30 cellular contexts compared by ENCODE assay signal in the genomic region with DNA sequence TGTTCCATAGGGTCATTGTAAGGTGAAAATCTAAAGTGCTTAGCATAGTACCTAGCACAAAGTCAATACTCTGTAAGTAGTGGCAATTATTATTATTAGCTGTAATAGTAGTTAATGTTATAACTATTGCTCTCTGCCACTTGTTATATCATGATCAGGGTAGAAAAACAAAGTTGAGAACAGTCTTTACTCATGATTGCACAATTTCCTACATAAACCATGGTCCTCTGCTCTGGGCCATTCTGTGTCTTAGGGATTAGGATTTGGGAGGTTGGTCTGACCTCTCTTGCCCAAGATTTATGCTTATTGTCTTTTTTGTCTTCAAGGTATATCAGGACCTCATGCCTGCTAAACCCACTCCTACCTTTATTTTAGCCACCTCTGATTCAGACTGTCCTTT.
"Had no signal": no experiment of that assay in that cellular context is flagged by ENCODE, and none has a peak within 500 bp of the region (broad histone marks: within the 10 kb centered on the region; RNA-seq: fewer than 3 reads in every experiment).

No MANE protein-coding gene starts in this region.

- H3K9me3 Mint-ChIP-seq: effector memory CD8-positive, alpha-beta T cell; nephron progenitor cell; stimulated activated memory B cell treated with anti-CD40 and anti-IgM and Interleukin-4, amounts not matched to agents 10 μg/mL and 1 μg/mL and 100 μg/mL, for 72 hours; stimulated activated naive CD8-positive, alpha-beta T cell treated with anti-CD3 and anti-CD28 coated beads, Interleukin-15, amount 100 ng/mL, for 72 hours; WTC11 had no signal

- H3K27ac Mint-ChIP-seq: activated CD8-positive, alpha-beta memory T cell treated with anti-CD3 and anti-CD28 coated beads, Interleukin-2, amount 10 ng/mL, durations not matched to agents 7 days and 5 days; activated CD8-positive, alpha-beta T cell treated with anti-CD3 and anti-CD28 coated beads, Interleukin-2, amount 10 ng/mL, durations not matched to agents 7 days and 5 days; activated naive CD8-positive, alpha-beta T cell; effector memory CD8-positive, alpha-beta T cell; nephron progenitor cell; stimulated activated memory B cell treated with anti-CD40 and anti-IgM and Interleukin-4, amounts not matched to agents 10 μg/mL and 1 μg/mL and 100 μg/mL, for 72 hours; stimulated activated naive CD8-positive, alpha-beta T cell treated with anti-CD3 and anti-CD28 coated beads, Interleukin-15, amount 100 ng/mL, for 72 hours; T-helper 17 cell; WTC11 had no signal

- H3K4me3 Mint-ChIP-seq: activated CD8-positive, alpha-beta memory T cell treated with anti-CD3 and anti-CD28 coated beads, Interleukin-2, amount 10 ng/mL, durations not matched to agents 7 days and 5 days; activated CD8-positive, alpha-beta T cell treated with anti-CD3 and anti-CD28 coated beads, Interleukin-2, amount 10 ng/mL, durations not matched to agents 7 days and 5 days; activated naive CD8-positive, alpha-beta T cell; effector memory CD8-positive, alpha-beta T cell; nephron progenitor cell; stimulated activated memory B cell treated with anti-CD40 and anti-IgM and Interleukin-4, amounts not matched to agents 10 μg/mL and 1 μg/mL and 100 μg/mL, for 72 hours; stimulated activated naive CD8-positive, alpha-beta T cell treated with anti-CD3 and anti-CD28 coated beads, Interleukin-15, amount 100 ng/mL, for 72 hours; T-helper 17 cell; WTC11 had no signal

- H3K4me3 ChIP-seq: body of pancreas, thyroid gland, upper lobe of left lung, vagina had no signal

- H3K36me3 ChIP-seq: neutrophil, thyroid gland, upper lobe of left lung, vagina had no signal

- H3K27me3 Mint-ChIP-seq: stimulated activated memory B cell treated with anti-CD40 and anti-IgM and Interleukin-4, amounts not matched to agents 10 μg/mL and 1 μg/mL and 100 μg/mL, for 72 hours had no signal

- H3K4me1 Mint-ChIP-seq: T-helper 17 cell had no signal

- H3K36me3 Mint-ChIP-seq: activated CD8-positive, alpha-beta memory T cell treated with anti-CD3 and anti-CD28 coated beads, Interleukin-2, amount 10 ng/mL, durations not matched to agents 7 days and 5 days; activated naive CD8-positive, alpha-beta T cell; stimulated activated memory B cell treated with anti-CD40 and anti-IgM and Interleukin-4, amounts not matched to agents 10 μg/mL and 1 μg/mL and 100 μg/mL, for 72 hours; WTC11 had no signal

- H3K9me3 ChIP-seq: body of pancreas, neutrophil, thyroid gland, upper lobe of left lung, vagina had no signal

- H3K27ac ChIP-seq: body of pancreas, neutrophil, thyroid gland, upper lobe of left lung, vagina had no signal

- DNase-seq: activated CD4-positive, alpha-beta T cell treated with anti-CD3 and anti-CD28 coated beads, Interleukin-2, amount 50 U/mL, for 1 hour; activated CD8-positive, alpha-beta memory T cell treated with anti-CD3 and anti-CD28 coated beads, Interleukin-2, amount 10 ng/mL, durations not matched to agents 7 days and 5 days; activated CD8-positive, alpha-beta T cell treated with anti-CD3 and anti-CD28 coated beads, Interleukin-2, amount 10 ng/mL, durations not matched to agents 7 days and 5 days; activated naive CD4-positive, alpha-beta T cell treated with Interleukin-2 at 50 U/mL for 16 hours; activated T-cell treated with anti-CD3 and anti-CD28 coated beads, Interleukin-2, amount 50 U/mL, for 48 hours; aorta; body of pancreas; cortex of kidney; effector memory CD8-positive, alpha-beta T cell; erythroblast; head of caudate nucleus; hippocampal formation; kidney; left colon; mammary epithelial cell; nephron progenitor cell; small intestine; stimulated activated CD4-positive, alpha-beta T cell treated with anti-CD3 and anti-CD28 coated beads, Interleukin-4, amount 100 ng/mL, for 24 hours; stimulated activated CD8-positive, alpha-beta memory T cell treated with anti-CD3 and anti-CD28 coated beads, Interleukin-4, amount 100 ng/mL, for 48 hours; stimulated activated naive CD8-positive, alpha-beta T cell treated with anti-CD3 and anti-CD28 coated beads, Interleukin-15, amount 100 ng/mL, for 72 hours; substantia nigra; T-helper 17 cell; T1000; thyroid gland; upper lobe of left lung had no signal

- H3K27me3 ChIP-seq: body of pancreas, neutrophil, thyroid gland, upper lobe of left lung, vagina had no signal
